Comparison of ENCODE assay signal across 15 cellular contexts in the genomic region with DNA sequence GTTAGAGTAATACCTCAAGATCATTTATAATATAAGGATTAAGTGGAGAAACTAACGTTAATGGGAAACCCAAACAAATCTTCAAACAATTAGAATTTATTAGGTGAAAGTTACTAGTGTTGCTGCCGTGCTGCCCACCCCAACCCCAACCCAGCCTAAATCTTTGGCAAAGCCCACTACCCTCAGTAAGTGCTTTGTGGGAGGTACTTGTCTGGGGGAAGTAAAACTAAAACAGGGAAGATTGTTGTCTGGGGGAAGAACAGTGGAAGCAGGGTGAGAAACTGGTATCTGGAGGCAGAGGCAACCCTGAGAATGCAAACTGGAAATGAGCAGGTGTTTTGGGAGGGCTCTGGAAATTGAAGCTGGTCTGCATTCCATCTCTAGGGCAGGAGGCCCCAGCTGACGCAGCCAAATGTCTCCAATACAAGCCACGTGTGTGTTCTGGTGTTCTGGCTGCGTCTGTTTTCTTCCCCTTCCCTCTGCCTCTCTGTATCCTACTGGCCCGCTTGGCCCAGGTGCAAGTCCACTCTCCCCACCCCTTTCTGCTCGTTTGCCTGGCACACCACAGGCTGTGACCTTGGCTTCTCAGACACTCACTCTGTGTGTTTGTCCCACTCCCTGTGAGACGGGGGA. TPM values are rescaled to one million over a fixed set of nuclear protein-coding genes. Genes with fewer than 3 reads are reported as not detected.
DNase-seq lines count a peak whose midpoint lies in the region; ATAC-seq and TF ChIP-seq lines count a peak whose summit lies in the region.
"Had no signal": no experiment of that assay in that cellular context is flagged by ENCODE, and none has a peak within 500 bp of the region (broad histone marks: within the 10 kb centered on the region; RNA-seq: fewer than 3 reads in every experiment).

No MANE protein-coding gene starts in this region.

- H3K4me3 ChIP-seq in heart left ventricle = no peak overlapping the region
- H3K4me3 ChIP-seq: SJSA1 had no signal

- peaks cover 28% of the 10 kb centered on the region for H3K36me3 Mint-ChIP-seq in dendritic cell treated with granulocyte-macrophage colony-stimulating factor and Interleukin-4, amounts not matched to agents 40 ng/mL and 50 ng/mL, for 4 days (ENCODE audit: low read depth)
- H3K36me3 Mint-ChIP-seq in nephron (ENCODE audit: low read depth) = no peaks in the 10 kb centered on the region

- DNase-seq in heart left ventricle = peak in 4 of 5 donors; percentile 39 to 61 (median 59)
- DNase-seq in left cardiac atrium = no peak
- DNase-seq in NCI-H146 (lab: John Stamatoyannopoulos, UW) = no peak
- DNase-seq in T-helper 9 cell = no peak
- DNase-seq in activated CD4-positive, alpha-beta T cell treated with anti-CD3 and anti-CD28 coated beads for 48 hours = no peak
- DNase-seq: activated T-cell treated with anti-CD3 and anti-CD28 coated beads, Interleukin-2, amount 50 U/mL, for 4 hours; AML-193; DMS79; left colon; NCI-H187 treated with DMSO at 0.1 percent for 48 hours; nucleus accumbens had no signal

- TF ChIP-seq CTCF in heart left ventricle (IDR thresholded peaks at IDR 0.05) = no peak
- TF ChIP-seq CTCF in nephron (IDR thresholded peaks at IDR 0.05; ENCODE audit: unreplicated experiment in 3 of 3) = no peak

- H3K27me3 Mint-ChIP-seq in dendritic cell treated with granulocyte-macrophage colony-stimulating factor and Interleukin-4, amounts not matched to agents 40 ng/mL and 50 ng/mL, for 4 days = peaks cover under 1% of the 10 kb centered on the region
- H3K27me3 Mint-ChIP-seq in nephron (ENCODE audit: low read depth) = peaks cover 7% of the 10 kb centered on the region

- H3K27ac Mint-ChIP-seq in dendritic cell treated with granulocyte-macrophage colony-stimulating factor and Interleukin-4, amounts not matched to agents 40 ng/mL and 50 ng/mL, for 4 days = peak overlapping the region; percentile 62
- H3K27ac Mint-ChIP-seq in nephron = peak overlapping the region; percentile 30 to 88 (median 44)

- WGBS in heart left ventricle, 4 donors = 55 to 63% (median 58%) methylated on average over 8 of the region's 8 CpGs

- peak overlapping the region in 6 of 12 donors; percentile 13 to 57 (median 25) for H3K27ac ChIP-seq in heart left ventricle
- H3K27ac ChIP-seq: SJSA1 had no signal

- H3K4me3 Mint-ChIP-seq in dendritic cell treated with granulocyte-macrophage colony-stimulating factor and Interleukin-4, amounts not matched to agents 40 ng/mL and 50 ng/mL, for 4 days = no peak overlapping the region
- no peak overlapping the region for H3K4me3 Mint-ChIP-seq in nephron
- H3K4me3 Mint-ChIP-seq: activated T-cell treated with anti-CD3 and anti-CD28 coated beads, Interleukin-2, amount 50 U/mL, for 4 hours had no signal

- H3K27me3 ChIP-seq in heart left ventricle = no peaks in the 10 kb centered on the region
- H3K27me3 ChIP-seq: SJSA1 had no signal

- H3K9me3 Mint-ChIP-seq in dendritic cell treated with granulocyte-macrophage colony-stimulating factor and Interleukin-4, amounts not matched to agents 40 ng/mL and 50 ng/mL, for 4 days = no peaks in the 10 kb centered on the region
- H3K9me3 Mint-ChIP-seq in nephron = no peaks in the 10 kb centered on the region
- H3K9me3 Mint-ChIP-seq: activated T-cell treated with anti-CD3 and anti-CD28 coated beads, Interleukin-2, amount 50 U/mL, for 4 hours had no signal

- no peak for TF ChIP-seq POLR2A in heart left ventricle (IDR thresholded peaks at IDR 0.05)

- no peaks in the 10 kb centered on the region for H3K9me3 ChIP-seq in heart left ventricle
- H3K9me3 ChIP-seq: SJSA1 had no signal

- peak; percentile 73 to 86 (median 80) for ATAC-seq in heart left ventricle
- ATAC-seq in left cardiac atrium = no peak
- ATAC-seq in HG02798 (IDR thresholded peaks at IDR 0.05; ENCODE audit: poor library complexity, unreplicated experiment) = no peak
- ATAC-seq: activated T-cell treated with anti-CD3 and anti-CD28 coated beads, Interleukin-2, amount 50 U/mL, for 4 hours; left colon had no signal

- intact Hi-C loops in heart left ventricle (cut with DNase I) (loop anchor here in 6 of 10 donors (5.0 to 10.0 kb wide), 5 partner anchors 55 to 245 kb away; no protein-coding TSS in a partner anchor), left cardiac atrium (cut with DNase I) (no loop called here)
- intact Hi-C loops in dendritic cell treated with granulocyte-macrophage colony-stimulating factor and Interleukin-4, amounts not matched to agents 40 ng/mL and 50 ng/mL, for 4 days (cut with micrococcal nuclease) = no loop called here

- H3K4me1 Mint-ChIP-seq in dendritic cell treated with granulocyte-macrophage colony-stimulating factor and Interleukin-4, amounts not matched to agents 40 ng/mL and 50 ng/mL, for 4 days (ENCODE audit: low read depth) = peaks cover 76% of the 10 kb centered on the region
- peaks cover 58% of the 10 kb centered on the region for H3K4me1 Mint-ChIP-seq in nephron

- peaks cover 0 to 19% (median 8%) of the 10 kb centered on the region in 12 donors for H3K4me1 ChIP-seq in heart left ventricle

- peaks cover 0 to 22% (median 0%) of the 10 kb centered on the region in 9 donors for H3K36me3 ChIP-seq in heart left ventricle
- H3K36me3 ChIP-seq: SJSA1 had no signal

RNA-seq across cellular contexts. Expression of a gene that starts 32.7 kb away (rescaled TPM):
- total RNA-seq in heart left ventricle (10 to 100 TPM; 30.2 to 94.0 (median 61.2) TPM), left cardiac atrium (10 to 100 TPM; 41.1 to 69.7 TPM)
- polyA plus RNA-seq in heart left ventricle = 10 to 100 TPM in 1 of 2 donors, 1 to 10 TPM in 1; 9.3 to 52.7 TPM

Comparison
In these comparisons a context has a peak if more than half of its experiments do, and no peak if none do; other contexts are left out.
1. ATAC-seq: peak in heart left ventricle (4 of 4); none in left cardiac atrium (0 of 2) and HG02798 (single experiment).
2. DNase-seq: peak in heart left ventricle (4 of 5); none in left cardiac atrium (single experiment), NCI-H146 (single experiment), T-helper 9 cell (single experiment) and activated CD4-positive, alpha-beta T cell treated with anti-CD3 and anti-CD28 coated beads for 48 hours (single experiment).
3. intact Hi-C loops: an anchor here in heart left ventricle (5.0 to 10.0 kb wide); none called in left cardiac atrium and dendritic cell treated with granulocyte-macrophage colony-stimulating factor and Interleukin-4, amounts not matched to agents 40 ng/mL and 50 ng/mL, for 4 days.